ENCODE assay signal across 10 cellular contexts in the genomic region with DNA sequence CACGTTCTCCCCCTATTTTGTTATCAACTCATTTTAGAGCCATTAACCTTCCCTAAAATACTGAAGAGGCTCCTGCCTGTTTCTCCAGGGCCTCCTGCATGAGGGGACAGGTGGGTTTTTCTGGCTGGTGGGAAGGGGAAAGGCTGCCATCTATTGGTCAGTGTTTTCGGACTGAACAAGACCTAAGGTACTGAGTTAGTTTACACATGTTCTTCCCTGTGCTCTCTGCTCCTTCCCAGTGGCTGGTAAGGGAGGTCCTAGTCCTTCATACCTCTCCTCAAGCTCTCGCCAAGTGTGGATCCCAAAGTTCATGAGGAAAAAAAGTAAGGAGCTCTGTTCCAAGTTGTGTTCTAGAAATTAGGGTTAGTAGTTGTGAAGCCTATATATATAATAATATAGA.
DNase-seq lines count a peak whose midpoint lies in the region; ATAC-seq and TF ChIP-seq lines count a peak whose summit lies in the region.
"Had no signal": no experiment of that assay in that cellular context is flagged by ENCODE, and none has a peak within 500 bp of the region (broad histone marks: within the 10 kb centered on the region; RNA-seq: fewer than 3 reads in every experiment).

No MANE protein-coding gene starts in this region.

- no peaks in the 10 kb centered on the region for H3K4me1 ChIP-seq in DND-41 (ENCODE audit: insufficient read depth, low read length)

- no peaks in the 10 kb centered on the region for H3K79me2 ChIP-seq in DND-41 (ENCODE audit: insufficient read depth, low read length)

- ATAC-seq in DND-41 (ENCODE audit: insufficient read depth, low read depth), result no peak
- no peak for ATAC-seq in HG03095 (IDR thresholded peaks at IDR 0.05; ENCODE audit: unreplicated experiment)

- no peak overlapping the region for H2AFZ ChIP-seq in DND-41 (ENCODE audit: low read depth, low read length)

- no peaks in the 10 kb centered on the region for H3K27me3 ChIP-seq in DND-41 (ENCODE audit: insufficient read depth, low read length, poor library complexity)

- no peaks in the 10 kb centered on the region for H3K36me3 ChIP-seq in DND-41 (ENCODE audit: insufficient read depth, low read length)

- H4K20me1 ChIP-seq in DND-41 (ENCODE audit: insufficient read depth, low read length), result no peaks in the 10 kb centered on the region

- TF ChIP-seq EP300 in Ishikawa (IDR thresholded peaks at IDR 0.05; ENCODE audit: borderline replicate concordance), result no peak

- DNase-seq in DND-41 (peak; percentile 3), OCI-M1 (lab: John Stamatoyannopoulos, UW) (peak; percentile 68), islet precursor cell (peak; percentile 88), T-helper 2 cell (no peak), NCI-H2196 (lab: John Stamatoyannopoulos, UW; ENCODE audit: unreplicated experiment) (no peak)
- DNase-seq in activated CD4-positive, alpha-beta T cell treated with anti-CD3 and anti-CD28 coated beads for 48 hours, result no peak
- DNase-seq: effector memory CD4-positive, alpha-beta T cell had no signal

- no peak overlapping the region for H3K9ac ChIP-seq in DND-41 (ENCODE audit: low read depth, low read length)

- no peaks in the 10 kb centered on the region for H3K9me3 ChIP-seq in DND-41 (ENCODE audit: insufficient read depth, low read length, severe bottlenecking)

- no peak overlapping the region for H3K4me3 ChIP-seq in DND-41 (ENCODE audit: low read depth in 1 of 2, low read length in 2 of 2)
- H3K4me3 ChIP-seq: SK-N-MC had no signal

- TF ChIP-seq RAD21 in Ishikawa (IDR thresholded peaks at IDR 0.05; ENCODE audit: low read depth), result peak; percentile 74

- no peak overlapping the region for H3K27ac ChIP-seq in DND-41 (ENCODE audit: low read length)
- H3K27ac ChIP-seq: SK-N-MC had no signal

- peak; percentile 29 for TF ChIP-seq CTCF in DND-41 (IDR thresholded peaks at IDR 0.05; ENCODE audit: borderline replicate concordance, extremely low read depth, low read length, poor library complexity, severe bottlenecking)

- no peak overlapping the region for H3K4me2 ChIP-seq in DND-41 (ENCODE audit: insufficient read depth, low read length)

TF ChIP-seq in Ishikawa, 13 proteins besides CTCF, POLR2A, EP300 and RAD21:
- no peak for TF ChIP-seq CREB1 (IDR thresholded peaks at IDR 0.05; ENCODE audit: low read depth)
- TF ChIP-seq CEBPB (IDR thresholded peaks at IDR 0.05), result no peak
- TF ChIP-seq TCF12 (IDR thresholded peaks at IDR 0.05; ENCODE audit: low read depth), result no peak
- no peak for TF ChIP-seq YY1 (IDR thresholded peaks at IDR 0.05; ENCODE audit: low read depth)
- TF ChIP-seq EGR1 (IDR thresholded peaks at IDR 0.05), result no peak
- TF ChIP-seq TEAD4 (IDR thresholded peaks at IDR 0.05), result no peak
- no peak for TF ChIP-seq FOXM1 (IDR thresholded peaks at IDR 0.05; ENCODE audit: borderline replicate concordance, low read depth)
- TF ChIP-seq NFIC (IDR thresholded peaks at IDR 0.05), result no peak
- TF ChIP-seq, protein P1, sequence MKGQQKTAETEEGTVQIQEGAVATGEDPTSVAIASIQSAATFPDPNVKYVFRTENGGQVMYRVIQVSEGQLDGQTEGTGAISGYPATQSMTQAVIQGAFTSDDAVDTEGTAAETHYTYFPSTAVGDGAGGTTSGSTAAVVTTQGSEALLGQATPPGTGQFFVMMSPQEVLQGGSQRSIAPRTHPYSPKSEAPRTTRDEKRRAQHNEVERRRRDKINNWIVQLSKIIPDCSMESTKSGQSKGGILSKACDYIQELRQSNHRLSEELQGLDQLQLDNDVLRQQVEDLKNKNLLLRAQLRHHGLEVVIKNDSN (IDR thresholded peaks at IDR 0.05), result no peak
- TF ChIP-seq, protein P2, sequence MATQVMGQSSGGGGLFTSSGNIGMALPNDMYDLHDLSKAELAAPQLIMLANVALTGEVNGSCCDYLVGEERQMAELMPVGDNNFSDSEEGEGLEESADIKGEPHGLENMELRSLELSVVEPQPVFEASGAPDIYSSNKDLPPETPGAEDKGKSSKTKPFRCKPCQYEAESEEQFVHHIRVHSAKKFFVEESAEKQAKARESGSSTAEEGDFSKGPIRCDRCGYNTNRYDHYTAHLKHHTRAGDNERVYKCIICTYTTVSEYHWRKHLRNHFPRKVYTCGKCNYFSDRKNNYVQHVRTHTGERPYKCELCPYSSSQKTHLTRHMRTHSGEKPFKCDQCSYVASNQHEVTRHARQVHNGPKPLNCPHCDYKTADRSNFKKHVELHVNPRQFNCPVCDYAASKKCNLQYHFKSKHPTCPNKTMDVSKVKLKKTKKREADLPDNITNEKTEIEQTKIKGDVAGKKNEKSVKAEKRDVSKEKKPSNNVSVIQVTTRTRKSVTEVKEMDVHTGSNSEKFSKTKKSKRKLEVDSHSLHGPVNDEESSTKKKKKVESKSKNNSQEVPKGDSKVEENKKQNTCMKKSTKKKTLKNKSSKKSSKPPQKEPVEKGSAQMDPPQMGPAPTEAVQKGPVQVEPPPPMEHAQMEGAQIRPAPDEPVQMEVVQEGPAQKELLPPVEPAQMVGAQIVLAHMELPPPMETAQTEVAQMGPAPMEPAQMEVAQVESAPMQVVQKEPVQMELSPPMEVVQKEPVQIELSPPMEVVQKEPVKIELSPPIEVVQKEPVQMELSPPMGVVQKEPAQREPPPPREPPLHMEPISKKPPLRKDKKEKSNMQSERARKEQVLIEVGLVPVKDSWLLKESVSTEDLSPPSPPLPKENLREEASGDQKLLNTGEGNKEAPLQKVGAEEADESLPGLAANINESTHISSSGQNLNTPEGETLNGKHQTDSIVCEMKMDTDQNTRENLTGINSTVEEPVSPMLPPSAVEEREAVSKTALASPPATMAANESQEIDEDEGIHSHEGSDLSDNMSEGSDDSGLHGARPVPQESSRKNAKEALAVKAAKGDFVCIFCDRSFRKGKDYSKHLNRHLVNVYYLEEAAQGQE (IDR thresholded peaks at IDR 0.05; ENCODE audit: low read depth), result no peak
- no peak for TF ChIP-seq ZBTB7A (IDR thresholded peaks at IDR 0.05; ENCODE audit: low read depth)
- no peak for TF ChIP-seq TAF1 (IDR thresholded peaks at IDR 0.05; ENCODE audit: low read depth)
- TF ChIP-seq, protein P3, sequence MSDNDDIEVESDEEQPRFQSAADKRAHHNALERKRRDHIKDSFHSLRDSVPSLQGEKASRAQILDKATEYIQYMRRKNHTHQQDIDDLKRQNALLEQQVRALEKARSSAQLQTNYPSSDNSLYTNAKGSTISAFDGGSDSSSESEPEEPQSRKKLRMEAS (IDR thresholded peaks at IDR 0.05), result no peak
TF ChIP-seq in Ishikawa: peak in this region for 0.

Comparison
In these comparisons a context has a peak if more than half of its experiments do, and no peak if none do; other contexts are left out.
1. DNase-seq: peak in DND-41 (single experiment), OCI-M1 (single experiment) and islet precursor cell (single experiment); none in T-helper 2 cell (0 of 5), activated CD4-positive, alpha-beta T cell treated with anti-CD3 and anti-CD28 coated beads for 48 hours (single experiment) and NCI-H2196 (single experiment).